8 cellular contexts compared by ENCODE assay signal in genomic region chr21:37072988-37073416, GRCh38.
DNase-seq lines count a peak whose midpoint lies in the region; ATAC-seq, FAIRE-seq and TF ChIP-seq lines count a peak whose summit lies in the region.

PIGP (minus strand) TSS chr21:37073071; CDS start chr21:37072515, 556 bp downstream.
TTC3 (plus strand) TSS chr21:37073254; CDS start chr21:37087258, 14,004 bp downstream.

- H3K9ac ChIP-seq in mucosa of rectum (ENCODE audit: low read depth in 1 of 2, low read length in 2 of 2) = peak within 1 kb of the TSS; percentile 95 to 97

- peak within 1 kb of the TSS; percentile 96 to 99 for H3K4me3 ChIP-seq in mucosa of rectum (ENCODE audit: low read length in 2 of 2)

- no peak for TF ChIP-seq CTCF in D721Med (IDR thresholded peaks at IDR 0.05; ENCODE audit: insufficient read depth, missing control alignments)

- ATAC-seq in GM21576 (IDR thresholded peaks at IDR 0.05; ENCODE audit: unreplicated experiment) = peak; percentile 52

- no peak for FAIRE-seq in D721Med (lab: Jason Lieb, UNC)

- H3K27ac ChIP-seq in epithelial cell of prostate (peak within 1 kb of the TSS; percentile 79), mucosa of rectum (ENCODE audit: low read depth in 2 of 2, low read length in 2 of 2) (peak within 1 kb of the TSS; percentile 98)

- peaks cover 0 to 3% of the 10 kb centered on the region in 2 donors for H3K36me3 ChIP-seq in mucosa of rectum (ENCODE audit: control insufficient read depth in 2 of 2, insufficient read depth in 2 of 2, low read length in 2 of 2)

- H3K9me3 ChIP-seq in mucosa of rectum (ENCODE audit: control insufficient read depth in 2 of 2, low read length in 2 of 2) = no peaks in the 10 kb centered on the region

- TF ChIP-seq EP300 in Ishikawa (IDR thresholded peaks at IDR 0.05; ENCODE audit: borderline replicate concordance) = 0 out of 2 replicates have a peak, but pooled peaks have one; percentile 7

- peaks cover 16 to 18% of the 10 kb centered on the region in 2 donors for H3K4me1 ChIP-seq in mucosa of rectum (ENCODE audit: control insufficient read depth in 2 of 2, insufficient read depth in 2 of 2, low read length in 2 of 2)

- TF ChIP-seq RAD21 in Ishikawa (IDR thresholded peaks at IDR 0.05; ENCODE audit: low read depth) = no peak

- H3K27me3 ChIP-seq in mucosa of rectum (ENCODE audit: control insufficient read depth in 2 of 2, insufficient read depth in 2 of 2, low read length in 2 of 2) = no peaks in the 10 kb centered on the region

- DNase-seq in D721Med (ENCODE audit: insufficient read length, low spot score) (peak; percentile 43), OCI-M2 (lab: John Stamatoyannopoulos, UW; ENCODE audit: unreplicated experiment) (peak; percentile 98), activated T-cell treated with anti-CD3 and anti-CD28 coated beads for 4 hours (peak; percentile 96), epithelial cell of prostate (ENCODE audit: low read depth, low spot score) (peak; percentile 64)
- DNase-seq in stimulated activated CD8-positive, alpha-beta memory T cell treated with anti-CD3 and anti-CD28 coated beads, Interleukin-4, amount 100 ng/mL, for 48 hours = peak; percentile 97

TF ChIP-seq in Ishikawa, 13 proteins besides CTCF, POLR2A, EP300 and RAD21:
- TF ChIP-seq EGR1 (IDR thresholded peaks at IDR 0.05) (peak; percentile 99), TCF12 (IDR thresholded peaks at IDR 0.05; ENCODE audit: low read depth) (peak; percentile 22; the same call in 1 of the 2 replicates), TEAD4 (IDR thresholded peaks at IDR 0.05) (0 out of 2 replicates have a peak, but pooled peaks have one; percentile 24), USF1 (IDR thresholded peaks at IDR 0.05) (peak; percentile 96), REST (IDR thresholded peaks at IDR 0.05; ENCODE audit: low read depth) (no peak), CREB1 (IDR thresholded peaks at IDR 0.05; ENCODE audit: low read depth) (peak; percentile 24; the same call in 1 of the 2 replicates), TAF1 (IDR thresholded peaks at IDR 0.05; ENCODE audit: low read depth) (peak; percentile 71; the same call in 1 of the 2 replicates), CEBPB (IDR thresholded peaks at IDR 0.05) (no peak), YY1 (IDR thresholded peaks at IDR 0.05; ENCODE audit: low read depth) (no peak; the same call in 1 of the 2 replicates), NFIC (IDR thresholded peaks at IDR 0.05) (no peak)
- TF ChIP-seq, protein P1, sequence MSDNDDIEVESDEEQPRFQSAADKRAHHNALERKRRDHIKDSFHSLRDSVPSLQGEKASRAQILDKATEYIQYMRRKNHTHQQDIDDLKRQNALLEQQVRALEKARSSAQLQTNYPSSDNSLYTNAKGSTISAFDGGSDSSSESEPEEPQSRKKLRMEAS (IDR thresholded peaks at IDR 0.05) = no peak; the same call in 1 of the 2 replicates

Comparison
In these comparisons a context has a peak if more than half of its experiments do, and no peak if none do; other contexts are left out.
1. Peak in every context shown above with its lines: DNase-seq, ATAC-seq, H3K4me3 ChIP-seq and H3K27ac ChIP-seq.
2. DNase-seq: peak in every context shown above with its lines; median percentile 98 in OCI-M2; 97 in stimulated activated CD8-positive, alpha-beta memory T cell treated with anti-CD3 and anti-CD28 coated beads, Interleukin-4, amount 100 ng/mL, for 48 hours; 96 in activated T-cell treated with anti-CD3 and anti-CD28 coated beads for 4 hours; 64 in epithelial cell of prostate; 43 in D721Med.